Comparison of ENCODE assay signal across 8 cellular contexts in the genomic region with DNA sequence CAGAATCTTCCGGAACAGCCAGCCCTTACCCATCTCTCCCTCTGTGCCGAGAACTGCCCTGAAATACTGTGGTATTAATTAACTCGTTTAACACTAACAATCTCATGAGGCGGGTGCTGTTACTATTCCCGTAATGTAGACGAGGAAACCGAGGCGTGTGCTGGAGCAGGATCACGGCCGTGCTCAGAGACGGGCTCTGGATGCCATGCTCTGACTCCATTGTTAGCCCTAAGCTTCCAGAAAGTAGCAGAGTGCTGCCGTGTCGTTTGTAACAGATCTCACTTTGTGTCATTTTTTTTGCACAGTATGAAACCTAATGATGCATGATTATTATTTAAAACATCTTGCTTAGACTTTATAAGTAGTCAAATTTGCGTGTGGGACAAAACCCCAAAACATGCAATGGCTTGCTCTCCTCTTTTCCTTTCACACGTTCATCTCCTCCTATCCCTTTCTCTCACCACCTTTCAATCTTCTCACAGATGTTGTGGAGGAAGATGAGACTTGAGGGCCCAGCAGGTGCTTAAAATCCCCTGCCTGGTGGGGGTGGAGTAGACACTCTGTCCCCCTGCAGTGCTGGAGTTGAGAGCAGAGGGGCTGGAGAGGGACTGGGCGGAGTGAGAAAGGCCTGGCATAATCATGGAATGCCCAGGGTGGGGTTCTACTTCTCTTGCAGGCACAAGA. TPM values are rescaled to one million over a fixed set of nuclear protein-coding genes. Genes with fewer than 3 reads are reported as not detected.
A peak's percentile ranks its signal among the peaks of the same experiment; 100 is the strongest.
DNase-seq lines count a peak whose midpoint lies in the region.

No MANE protein-coding gene starts in this region.

- H3K27me3 ChIP-seq in subcutaneous abdominal adipose tissue (ENCODE audit: control insufficient read depth in 5 of 5, insufficient read depth in 4 of 5, low read length in 5 of 5) = peaks cover 0 to 8% (median 0%) of the 10 kb centered on the region in 5 donors

- H3K27me3 Mint-ChIP-seq in immature natural killer cell (ENCODE audit: low read depth in 3 of 3) = peaks cover 0 to 2% (median 2%) of the 10 kb centered on the region in 3 donors

- H3K4me1 Mint-ChIP-seq in immature natural killer cell = peaks cover 31 to 34% of the 10 kb centered on the region in 2 donors

- H3K9me3 Mint-ChIP-seq in immature natural killer cell = no peaks in the 10 kb centered on the region

- H3K36me3 Mint-ChIP-seq in immature natural killer cell = peaks cover 12 to 20% (median 19%) of the 10 kb centered on the region in 3 donors

- peaks cover 0 to 41% (median 33%) of the 10 kb centered on the region in 5 donors for H3K4me1 ChIP-seq in subcutaneous abdominal adipose tissue (ENCODE audit: control insufficient read depth in 5 of 5, insufficient read depth in 5 of 5, low read length in 5 of 5)

- DNase-seq in stimulated activated CD4-positive, alpha-beta T cell treated with anti-CD3 and anti-CD28 coated beads, Interleukin-4, amount 100 ng/mL, for 1 hour = peak; percentile 23
- DNase-seq in stimulated activated CD4-positive, alpha-beta T cell treated with anti-CD3 and anti-CD28 coated beads, Interleukin-2, amount 100 ng/mL, for 48 hours = no peak
- DNase-seq in amniotic epithelial cell (ENCODE audit: low read depth) (peak; percentile 20), immature natural killer cell (no peak), NCI-H1694 (lab: John Stamatoyannopoulos, UW) (no peak), iPS-NIHi7 (ENCODE audit: extremely low spot score) (no peak)

- peak overlapping the region; percentile 49 to 78 (median 70) for H3K4me3 ChIP-seq in subcutaneous abdominal adipose tissue (ENCODE audit: low read depth in 1 of 5, low read length in 5 of 5)

- H3K9me3 ChIP-seq in KOPT-K1 (ENCODE audit: insufficient read depth, low read length, poor library complexity, severe bottlenecking) (no peaks in the 10 kb centered on the region), subcutaneous abdominal adipose tissue (ENCODE audit: control insufficient read depth in 5 of 5, low read length in 5 of 5) (no peaks in the 10 kb centered on the region)

- H3K36me3 ChIP-seq in KOPT-K1 (ENCODE audit: insufficient read depth, low read length) = peaks cover 42% of the 10 kb centered on the region
- H3K36me3 ChIP-seq in subcutaneous abdominal adipose tissue (ENCODE audit: control insufficient read depth in 5 of 5, insufficient read depth in 5 of 5, low read length in 5 of 5) = peaks cover 0 to 4% (median 0%) of the 10 kb centered on the region in 5 donors

- H3K9ac ChIP-seq in subcutaneous abdominal adipose tissue (ENCODE audit: low read length in 5 of 5) = peak overlapping the region in 4 of 5 donors; percentile 53 to 73 (median 60)

- H3K27ac Mint-ChIP-seq in immature natural killer cell = peak overlapping the region; percentile 85 to 98 (median 98)

- peak overlapping the region; percentile 96 to 99 (median 97) for H3K4me3 Mint-ChIP-seq in immature natural killer cell

- H3K27ac ChIP-seq in KOPT-K1 (ENCODE audit: low read depth, low read length, poor library complexity, severe bottlenecking) (peak overlapping the region; percentile 99), subcutaneous abdominal adipose tissue (ENCODE audit: low read depth, low read length) (peak overlapping the region; percentile 65)

RNA-seq across cellular contexts. Expression of a gene that starts 0.5 kb away (rescaled TPM):
- polyA plus RNA-seq in immature natural killer cell = 1 to 10 TPM; 3.6 to 8.8 (median 6.5) TPM

RNA-seq across cellular contexts. Expression of a gene that starts 0.7 kb away (rescaled TPM):
- polyA plus RNA-seq in immature natural killer cell = 10 to 100 TPM; 19.4 to 26.6 (median 20.6) TPM

RNA-seq across cellular contexts. Expression of a gene that starts 17.6 kb away (rescaled TPM):
- polyA plus RNA-seq in immature natural killer cell = not detected

RNA-seq across cellular contexts. Expression of a gene that starts 44.8 kb away (rescaled TPM):
- 10 to 100 TPM; 40.6 to 86.0 (median 43.2) TPM for polyA plus RNA-seq in immature natural killer cell

RNA-seq across cellular contexts. Expression of a gene that starts 55.3 kb away (rescaled TPM):
- polyA plus RNA-seq in immature natural killer cell = 1 to 10 TPM; 3.3 to 5.5 (median 5.5) TPM

Comparison
In these comparisons a context has a peak if more than half of its experiments do, and no peak if none do; other contexts are left out.
1. DNase-seq: peak in stimulated activated CD4-positive, alpha-beta T cell treated with anti-CD3 and anti-CD28 coated beads, Interleukin-4, amount 100 ng/mL, for 1 hour (single experiment) and amniotic epithelial cell (single experiment); none in stimulated activated CD4-positive, alpha-beta T cell treated with anti-CD3 and anti-CD28 coated beads, Interleukin-2, amount 100 ng/mL, for 48 hours (0 of 2), immature natural killer cell (0 of 3), NCI-H1694 (single experiment) and iPS-NIHi7 (single experiment).